Comparison of ENCODE assay signal across 1 cellular context in the genomic region with DNA sequence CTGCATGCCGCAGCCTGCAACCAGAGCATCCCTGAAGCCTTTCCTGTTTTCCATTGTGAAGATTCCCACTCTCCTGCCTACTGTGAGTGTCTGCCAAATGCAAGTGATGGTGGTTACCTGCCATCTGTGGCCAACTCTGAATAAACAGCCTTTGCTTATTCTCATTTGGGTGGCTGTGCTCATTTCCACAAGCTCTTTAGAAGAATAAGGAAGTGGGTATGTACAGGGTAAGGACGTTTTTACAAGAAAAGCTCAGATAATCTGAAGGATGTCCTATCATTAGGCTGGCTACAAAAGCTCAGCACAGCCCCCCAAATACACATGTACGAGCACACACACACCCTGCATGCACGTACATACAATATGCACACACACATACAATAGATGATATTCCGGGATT.
A peak's percentile ranks its signal among the peaks of the same experiment; 100 is the strongest.
TF ChIP-seq lines count a peak whose summit lies in the region.

No MANE protein-coding gene starts in this region.

TF ChIP-seq in GM12891, 5 proteins besides CTCF, POLR2A, EP300 and RAD21 (continued from another document):
- peak; percentile 47 for TF ChIP-seq SPI1 (IDR thresholded peaks at IDR 0.05; ENCODE audit: low read depth, low read length)
